22 cellular contexts compared by ENCODE assay signal in genomic region chr13:104683789-104684188, GRCh38.
"Had no signal": no experiment of that assay in that cellular context is flagged by ENCODE, and none has a peak within 500 bp of the region (broad histone marks: within the 10 kb centered on the region; RNA-seq: fewer than 3 reads in every experiment).

No MANE protein-coding gene starts in this region.

- DNase-seq: activated CD4-positive, CD25-positive, alpha-beta regulatory T cell treated with anti-CD3 and anti-CD28 coated beads, Interleukin-2, amount 50 U/mL, for 72 hours; activated CD8-positive, alpha-beta memory T cell treated with anti-CD3 and anti-CD28 coated beads for 24 hours; activated CD8-positive, alpha-beta memory T cell treated with anti-CD3 and anti-CD28 coated beads, Interleukin-2, amount 50 U/mL, for 48 hours; activated effector memory CD4-positive, alpha-beta T cell treated with anti-CD3 and anti-CD28 coated beads, Interleukin-2, amount 50 U/mL, for 16 hours; activated naive CD4-positive, alpha-beta T cell treated with anti-CD3 and anti-CD28 coated beads, Interleukin-2, amount 50 U/mL, for 16 hours; activated T-cell treated with anti-CD3 and anti-CD28 coated beads, Interleukin-2, amount 50 U/mL, for 48 hours; effector memory CD8-positive, alpha-beta T cell; islet precursor cell; left colon; nephron progenitor cell; occipital lobe; posterior cingulate gyrus; stimulated activated CD4-positive, alpha-beta T cell treated with anti-CD3 and anti-CD28 coated beads, Interleukin-15, amount 100 ng/mL, for 24 hours; stimulated activated CD4-positive, alpha-beta T cell treated with anti-CD3 and anti-CD28 coated beads, Interleukin-2, amount 100 ng/mL, for 48 hours; T-helper 2 cell; upper lobe of left lung had no signal

- H3K4me1 ChIP-seq: ascending aorta, upper lobe of left lung had no signal

- H3K27me3 ChIP-seq: ascending aorta, cardiac muscle cell, upper lobe of left lung had no signal

- H3K27ac ChIP-seq: ascending aorta, cardiac muscle cell, skin epidermis, thoracic aorta, upper lobe of left lung, VCaP had no signal

- H3K9me3 ChIP-seq: ascending aorta, thoracic aorta, upper lobe of left lung had no signal

- H3K4me3 ChIP-seq: ascending aorta, cardiac muscle cell, lung, skin epidermis, thoracic aorta, upper lobe of left lung had no signal

- ATAC-seq: effector memory CD8-positive, alpha-beta T cell; left colon had no signal

- H3K36me3 ChIP-seq: ascending aorta, cardiac muscle cell, thoracic aorta, upper lobe of left lung had no signal
